ENCODE assay signal across 11 cellular contexts in genomic region chr19:49430678-49431329, GRCh38. TPM values are rescaled to one million over a fixed set of nuclear protein-coding genes. Genes with fewer than 3 reads are reported as not detected.
DNase-seq lines count a peak whose midpoint lies in the region; ATAC-seq and TF ChIP-seq lines count a peak whose summit lies in the region.
"Had no signal": no experiment of that assay in that cellular context is flagged by ENCODE, and none has a peak within 500 bp of the region (broad histone marks: within the 10 kb centered on the region; RNA-seq: fewer than 3 reads in every experiment).

No MANE protein-coding gene starts in this region.

- H3K4me3 ChIP-seq in HFF-Myc (replicated peaks; ENCODE audit: low read depth, low read length) (no peak overlapping the region), neuronal stem cell (ENCODE audit: low read length in 2 of 2) (no peak overlapping the region)
- H3K4me3 ChIP-seq: adrenal gland had no signal

- peak overlapping the region; percentile 85 for H4K91ac ChIP-seq in neuronal stem cell (ENCODE audit: low read depth, low read length, poor library complexity)

- peak overlapping the region; percentile 59 for H3K18ac ChIP-seq in neuronal stem cell (ENCODE audit: low read length)

- intact Hi-C loops in activated CD8-positive, alpha-beta T cell treated with anti-CD3 and anti-CD28 coated beads for 36 hours (cut with micrococcal nuclease): no loop called here

- H3K14ac ChIP-seq in neuronal stem cell (ENCODE audit: low read length): no peak overlapping the region

- no peaks in the 10 kb centered on the region for H3K9me3 Mint-ChIP-seq in activated CD8-positive, alpha-beta T cell treated with anti-CD3 and anti-CD28 coated beads for 36 hours

- no CpG with 5 or more reads among the region's 28 CpGs for WGBS in neuronal stem cell (ENCODE audit: extremely low coverage in 2 of 2, insufficient read length in 2 of 2, insufficient replicate concordance in 1 of 2), 2 donors

- H2BK15ac ChIP-seq in neuronal stem cell (ENCODE audit: low read length): peak overlapping the region; percentile 88

- no peak overlapping the region for H2BK120ac ChIP-seq in neuronal stem cell (ENCODE audit: low read depth, low read length)

- H3K4me2 ChIP-seq in neuronal stem cell (ENCODE audit: insufficient read depth, low read length, poor library complexity, severe bottlenecking): no peak overlapping the region

- peaks cover 2% of the 10 kb centered on the region for H3K79me1 ChIP-seq in neuronal stem cell (ENCODE audit: low read depth, low read length)

- peaks cover 32% of the 10 kb centered on the region for H3K4me1 Mint-ChIP-seq in activated CD8-positive, alpha-beta T cell treated with anti-CD3 and anti-CD28 coated beads for 36 hours (ENCODE audit: low read depth)

- no peak overlapping the region for H3K4ac ChIP-seq in neuronal stem cell (ENCODE audit: low read length)

- H2AFZ ChIP-seq in neuronal stem cell (ENCODE audit: low read length): no peak overlapping the region

- no peak overlapping the region for H3K27ac ChIP-seq in neuronal stem cell (replicated peaks; ENCODE audit: low read length)
- H3K27ac ChIP-seq: adrenal gland, neutrophil had no signal

- H2BK5ac ChIP-seq in neuronal stem cell (ENCODE audit: low read length): peak overlapping the region; percentile 19

- H3K4me3 Mint-ChIP-seq in activated CD8-positive, alpha-beta T cell treated with anti-CD3 and anti-CD28 coated beads for 36 hours: no peak overlapping the region

- CTCF ChIA-PET in activated CD8-positive, alpha-beta T cell treated with anti-CD3 and anti-CD28 coated beads for 36 hours (lab: Charles Lee): interaction anchor here (0.9 to 2.4 kb wide), 3 partner anchors 10 to 115 kb away, joined by 3 to 6 read pairs (median 4); no protein-coding TSS in a partner anchor

- H3K9me3 ChIP-seq in neuronal stem cell (replicated peaks in 1 of 2; ENCODE audit: control insufficient read depth in 2 of 2, insufficient read depth in 1 of 2, low read depth in 1 of 2, low read length in 2 of 2): peaks cover 8 to 12% of the 10 kb centered on the region in 2 donors
- H3K9me3 ChIP-seq: adrenal gland, neutrophil had no signal

- H3K36me3 Mint-ChIP-seq in activated CD8-positive, alpha-beta T cell treated with anti-CD3 and anti-CD28 coated beads for 36 hours (ENCODE audit: low read depth): no peaks in the 10 kb centered on the region

- peak; percentile 35 for TF ChIP-seq CTCF in HFF-Myc (IDR thresholded peaks at IDR 0.05; ENCODE audit: low read depth, low read length, missing control alignments)
- peak; percentile 30 for TF ChIP-seq CTCF in activated CD8-positive, alpha-beta T cell treated with anti-CD3 and anti-CD28 coated beads for 36 hours (IDR thresholded peaks at IDR 0.05)

- DNase-seq in NCI-H146 (lab: John Stamatoyannopoulos, UW) (peak; percentile 26), NCI-H146 treated with DMSO at 0.1 percent for 48 hours (lab: John Stamatoyannopoulos, UW; ENCODE audit: unreplicated experiment) (no peak), HFF-Myc (ENCODE audit: extremely low read depth, low read depth) (no peak), neuronal stem cell (ENCODE audit: low spot score) (no peak), NCI-H510A (lab: John Stamatoyannopoulos, UW) (no peak), NCI-H1105 (lab: John Stamatoyannopoulos, UW) (no peak)
- DNase-seq in activated CD8-positive, alpha-beta T cell treated with anti-CD3 and anti-CD28 coated beads for 36 hours: peak; percentile 66
- DNase-seq: adrenal gland had no signal

- POLR2A ChIA-PET in activated CD8-positive, alpha-beta T cell treated with anti-CD3 and anti-CD28 coated beads for 36 hours (lab: Charles Lee): interaction anchor here (1.9 kb wide), 1 partner anchor 98 kb away, joined by 7 read pairs; no protein-coding TSS in a partner anchor

- H3K9ac ChIP-seq in neuronal stem cell (ENCODE audit: low read depth, low read length, poor library complexity): no peak overlapping the region

- H3K23ac ChIP-seq in neuronal stem cell (ENCODE audit: low read depth, low read length, poor library complexity): peak overlapping the region; percentile 47

- H2AK5ac ChIP-seq in neuronal stem cell (ENCODE audit: low read depth, low read length): peak overlapping the region; percentile 54

- H3K27me3 ChIP-seq in neuronal stem cell (ENCODE audit: control insufficient read depth in 3 of 3, insufficient read depth in 3 of 3, low read depth in 1 of 3, low read length in 3 of 3): peaks cover 3 to 94% (median 53%) of the 10 kb centered on the region in 3 experiments

- peak; percentile 43 for ATAC-seq in activated CD8-positive, alpha-beta T cell treated with anti-CD3 and anti-CD28 coated beads for 36 hours
- no peak for ATAC-seq in HG03565 (IDR thresholded peaks at IDR 0.05; ENCODE audit: unreplicated experiment)

- no peak overlapping the region for H3K27ac Mint-ChIP-seq in activated CD8-positive, alpha-beta T cell treated with anti-CD3 and anti-CD28 coated beads for 36 hours

- peaks cover 17 to 21% of the 10 kb centered on the region in 2 donors for H3K4me1 ChIP-seq in neuronal stem cell (ENCODE audit: control insufficient read depth in 2 of 2, insufficient read depth in 1 of 2, low read depth in 1 of 2, low read length in 2 of 2)

- no peaks in the 10 kb centered on the region for H3K36me3 ChIP-seq in neuronal stem cell (replicated peaks in 1 of 2; ENCODE audit: control insufficient read depth in 2 of 2, insufficient read depth in 2 of 2, low read length in 2 of 2)
- H3K36me3 ChIP-seq: adrenal gland, neutrophil had no signal

- H4K8ac ChIP-seq in neuronal stem cell (ENCODE audit: low read depth, low read length): no peak overlapping the region

- H2BK12ac ChIP-seq in neuronal stem cell (ENCODE audit: low read length): no peak overlapping the region

- peaks cover 85% of the 10 kb centered on the region for H3K27me3 Mint-ChIP-seq in activated CD8-positive, alpha-beta T cell treated with anti-CD3 and anti-CD28 coated beads for 36 hours

RNA-seq across cellular contexts. Expression of gene GFY, which starts 5.6 kb away (rescaled TPM):
- total RNA-seq in activated CD8-positive, alpha-beta T cell treated with anti-CD3 and anti-CD28 coated beads for 36 hours: not detected
- 1.3 TPM for polyA plus RNA-seq in neuronal stem cell (2013, experiment 1 of 2)
- polyA plus RNA-seq in neuronal stem cell (2013, experiment 2 of 2): 1.5 TPM
- total RNA-seq: adrenal gland; T-helper 2 cell treated with Interferon-gamma antibody and Interleukin-4, amounts not matched to agents 100 ng/mL and 5 ng/mL, for 36 hours had no signal
- polyA plus RNA-seq: adrenal gland had no signal

RNA-seq across cellular contexts. Expression of gene PTH2, which starts 7.6 kb away (rescaled TPM):
- not detected for total RNA-seq in activated CD8-positive, alpha-beta T cell treated with anti-CD3 and anti-CD28 coated beads for 36 hours
- polyA plus RNA-seq in neuronal stem cell (2013, experiment 1 of 2): 1.4 TPM
- 1.6 TPM for polyA plus RNA-seq in neuronal stem cell (2013, experiment 2 of 2)
- total RNA-seq: adrenal gland; T-helper 2 cell treated with Interferon-gamma antibody and Interleukin-4, amounts not matched to agents 100 ng/mL and 5 ng/mL, for 36 hours had no signal
- polyA plus RNA-seq: adrenal gland had no signal

RNA-seq across cellular contexts. Expression of gene SLC17A7, which starts 10.5 kb away (rescaled TPM):
- total RNA-seq in activated CD8-positive, alpha-beta T cell treated with anti-CD3 and anti-CD28 coated beads for 36 hours: under 1 TPM in 1 of 2 experiments, not detected in 1; 0.23 TPM
- polyA plus RNA-seq in neuronal stem cell (2013, experiment 1 of 2): 2.3 TPM
- 2.0 TPM for polyA plus RNA-seq in neuronal stem cell (2013, experiment 2 of 2)

RNA-seq across cellular contexts. Expression of gene PIH1D1, which starts 20.8 kb away (rescaled TPM):
- total RNA-seq in activated CD8-positive, alpha-beta T cell treated with anti-CD3 and anti-CD28 coated beads for 36 hours: 100 to 1,000 TPM; 124 to 126 TPM
- polyA plus RNA-seq in neuronal stem cell (2013, experiment 1 of 2): 94.4 TPM
- polyA plus RNA-seq in neuronal stem cell (2013, experiment 2 of 2): 94.2 TPM

RNA-seq across cellular contexts. Expression of gene ALDH16A1, which starts 22.2 kb away (rescaled TPM):
- total RNA-seq in activated CD8-positive, alpha-beta T cell treated with anti-CD3 and anti-CD28 coated beads for 36 hours: 10 to 100 TPM; 24.6 to 24.8 TPM
- polyA plus RNA-seq in neuronal stem cell (2013, experiment 1 of 2): 10.8 TPM
- polyA plus RNA-seq in neuronal stem cell (2013, experiment 2 of 2): 11.4 TPM

Comparison
In these comparisons a context has a peak if more than half of its experiments do, and no peak if none do; other contexts are left out.
1. DNase-seq: peak in NCI-H146 (single experiment) and activated CD8-positive, alpha-beta T cell treated with anti-CD3 and anti-CD28 coated beads for 36 hours (single experiment); none in NCI-H146 treated with DMSO at 0.1 percent for 48 hours (single experiment), HFF-Myc (single experiment), neuronal stem cell (single experiment), NCI-H510A (single experiment) and NCI-H1105 (single experiment).